In genomic region chr16:81585785-81586184, GRCh38 we compare ENCODE assay signal across 11 cellular contexts.
A peak's percentile ranks its signal among the peaks of the same experiment; 100 is the strongest.
DNase-seq lines count a peak whose midpoint lies in the region; ATAC-seq and TF ChIP-seq lines count a peak whose summit lies in the region.
"Had no signal": no experiment of that assay in that cellular context is flagged by ENCODE, and none has a peak within 500 bp of the region (broad histone marks: within the 10 kb centered on the region; RNA-seq: fewer than 3 reads in every experiment).

No MANE protein-coding gene starts in this region.

- H3K4me1 Mint-ChIP-seq in endodermal cell (peaks cover 41% of the 10 kb centered on the region), neural progenitor cell (peaks cover 39% of the 10 kb centered on the region)

- TF ChIP-seq POLR2A in gastrocnemius medialis (IDR thresholded peaks at IDR 0.05) = no peak

- H3K27me3 Mint-ChIP-seq in endodermal cell (ENCODE audit: insufficient read depth) = no peaks in the 10 kb centered on the region
- H3K27me3 Mint-ChIP-seq in neural progenitor cell (ENCODE audit: insufficient read depth, low read depth) = peaks cover 3% of the 10 kb centered on the region

- no peaks in the 10 kb centered on the region for H3K36me3 ChIP-seq in GM06990 (ENCODE audit: control insufficient read depth, insufficient read depth, low read length)
- peaks cover 13% of the 10 kb centered on the region for H3K36me3 ChIP-seq in NT2/D1 (ENCODE audit: insufficient read depth, insufficient read length, low read length)
- peaks cover 12% of the 10 kb centered on the region for H3K36me3 ChIP-seq in endodermal cell (ENCODE audit: control insufficient read depth, insufficient read depth, low read length)
- H3K36me3 ChIP-seq in neural progenitor cell = no peaks in the 10 kb centered on the region
- no peaks in the 10 kb centered on the region for H3K36me3 ChIP-seq in gastrocnemius medialis

- H3K4me3 ChIP-seq in GM06990 (replicated peaks; ENCODE audit: low read depth, low read length) (no peak overlapping the region), NT2/D1 (ENCODE audit: insufficient read length, low read depth) (no peak overlapping the region), endodermal cell (ENCODE audit: low read length) (no peak overlapping the region), neural progenitor cell (no peak overlapping the region), gastrocnemius medialis (no peak overlapping the region)

- H2AFZ ChIP-seq in neural progenitor cell (replicated peaks) = no peak overlapping the region

- peak; percentile 5 for TF ChIP-seq CTCF in GM06990 (IDR thresholded peaks at IDR 0.05; ENCODE audit: insufficient read depth, low read length, poor library complexity, severe bottlenecking)
- TF ChIP-seq CTCF in endodermal cell (conservative IDR thresholded peaks at IDR 0.05) = peak; percentile 72
- TF ChIP-seq CTCF in neural progenitor cell (IDR thresholded peaks at IDR 0.05) = peak; percentile 52
- TF ChIP-seq CTCF in gastrocnemius medialis (IDR thresholded peaks at IDR 0.05 in 4 of 5, conservative IDR thresholded peaks at IDR 0.05 in 1 of 5) = no peak

- no peak overlapping the region for H3K4me3 Mint-ChIP-seq in endodermal cell
- no peak overlapping the region for H3K4me3 Mint-ChIP-seq in neural progenitor cell

- H3K27ac ChIP-seq in endodermal cell (ENCODE audit: low read depth, low read length) (no peak overlapping the region), neural progenitor cell (no peak overlapping the region), gastrocnemius medialis (no peak overlapping the region)

- H3K9me3 Mint-ChIP-seq in endodermal cell (no peaks in the 10 kb centered on the region), neural progenitor cell (no peaks in the 10 kb centered on the region)

- H3K9me3 ChIP-seq in NT2/D1 (ENCODE audit: insufficient read depth, low read length) (no peaks in the 10 kb centered on the region), endodermal cell (ENCODE audit: control insufficient read depth, low read length) (no peaks in the 10 kb centered on the region), neural progenitor cell (ENCODE audit: low read depth) (no peaks in the 10 kb centered on the region), gastrocnemius medialis (no peaks in the 10 kb centered on the region)

- 74 to 76% methylated on average over 4 to 7 of the region's 8 CpGs for WGBS in endodermal cell (ENCODE audit: insufficient coverage in 1 of 2, insufficient read length in 1 of 2), 2 experiments

- intact Hi-C loops in posterior vena cava (cut with DNase I) (no loop called here), gastrocnemius medialis (cut with DNase I; ENCODE audit: low total_unique reads) (no loop called here)

- H3K36me3 Mint-ChIP-seq in endodermal cell (ENCODE audit: low read depth) = peaks cover 17% of the 10 kb centered on the region
- peaks cover 17% of the 10 kb centered on the region for H3K36me3 Mint-ChIP-seq in neural progenitor cell

- DNase-seq in GM06990 (ENCODE audit: extremely low read depth, insufficient read length) (no peak), NT2/D1 (ENCODE audit: low read depth, low spot score) (peak; percentile 33), endodermal cell (peak; percentile 83), neural progenitor cell (ENCODE audit: low spot score) (peak; percentile 49), cerebellum (ENCODE audit: low spot score) (no peak), posterior vena cava (ENCODE audit: low spot score) (no peak), gastrocnemius medialis (no peak)
- DNase-seq: activated CD8-positive, alpha-beta memory T cell treated with anti-CD3 and anti-CD28 coated beads, Interleukin-2, amount 50 U/mL, for 4 hours; KG1; stimulated activated CD4-positive, alpha-beta T cell treated with anti-CD3 and anti-CD28 coated beads, Interleukin-2, amount 100 ng/mL, for 48 hours had no signal

- H3K27ac Mint-ChIP-seq in endodermal cell (peak overlapping the region; percentile 91), neural progenitor cell (no peak overlapping the region)

- H3K4me1 ChIP-seq in NT2/D1 (ENCODE audit: insufficient read depth, insufficient read length) = peaks cover 17% of the 10 kb centered on the region
- peaks cover 16% of the 10 kb centered on the region for H3K4me1 ChIP-seq in endodermal cell (ENCODE audit: control insufficient read depth, insufficient read depth, low read length)
- peaks cover 9% of the 10 kb centered on the region for H3K4me1 ChIP-seq in neural progenitor cell
- H3K4me1 ChIP-seq in gastrocnemius medialis = no peaks in the 10 kb centered on the region

- ATAC-seq in GM18870 (IDR thresholded peaks at IDR 0.05; ENCODE audit: unreplicated experiment) (no peak), gastrocnemius medialis (no peak)

- peaks cover 77% of the 10 kb centered on the region for H4K20me1 ChIP-seq in neural progenitor cell (ENCODE audit: low read depth)

- H3K4me2 ChIP-seq in neural progenitor cell = no peak overlapping the region

- in situ Hi-C loops in gastrocnemius medialis (cut with MboI; ENCODE audit: low sequenced_read_pairs in 4 of 4) = no loop called here

- peaks cover 19% of the 10 kb centered on the region for H3K79me2 ChIP-seq in neural progenitor cell (ENCODE audit: low read depth)

- H3K9ac ChIP-seq in NT2/D1 (ENCODE audit: insufficient read length, low read depth) (peak overlapping the region; percentile 52), endodermal cell (ENCODE audit: extremely low read depth, low read length, poor library complexity, severe bottlenecking) (no peak overlapping the region), neural progenitor cell (no peak overlapping the region)

- H3K27me3 ChIP-seq in GM06990 (replicated peaks; ENCODE audit: control insufficient read depth, insufficient read depth, low read length) = no peaks in the 10 kb centered on the region
- no peaks in the 10 kb centered on the region for H3K27me3 ChIP-seq in NT2/D1 (ENCODE audit: insufficient read depth, insufficient read length)
- H3K27me3 ChIP-seq in endodermal cell (ENCODE audit: control insufficient read depth, insufficient read depth, low read length, poor library complexity, severe bottlenecking) = no peaks in the 10 kb centered on the region
- H3K27me3 ChIP-seq in neural progenitor cell = no peaks in the 10 kb centered on the region
- H3K27me3 ChIP-seq in gastrocnemius medialis = no peaks in the 10 kb centered on the region

- no peaks in the 10 kb centered on the region for H3F3A ChIP-seq in neural progenitor cell (ENCODE audit: low read depth)

Comparison
In these comparisons a context has a peak if more than half of its experiments do, and no peak if none do; other contexts are left out.
1. DNase-seq: peak in NT2/D1 (single experiment), endodermal cell (single experiment) and neural progenitor cell (single experiment); none in GM06990 (single experiment), cerebellum (single experiment), posterior vena cava (single experiment) and gastrocnemius medialis (0 of 2).
2. CTCF ChIP-seq: peak in GM06990 (single experiment), endodermal cell (single experiment) and neural progenitor cell (single experiment); none in gastrocnemius medialis (0 of 5).